In the genomic region with DNA sequence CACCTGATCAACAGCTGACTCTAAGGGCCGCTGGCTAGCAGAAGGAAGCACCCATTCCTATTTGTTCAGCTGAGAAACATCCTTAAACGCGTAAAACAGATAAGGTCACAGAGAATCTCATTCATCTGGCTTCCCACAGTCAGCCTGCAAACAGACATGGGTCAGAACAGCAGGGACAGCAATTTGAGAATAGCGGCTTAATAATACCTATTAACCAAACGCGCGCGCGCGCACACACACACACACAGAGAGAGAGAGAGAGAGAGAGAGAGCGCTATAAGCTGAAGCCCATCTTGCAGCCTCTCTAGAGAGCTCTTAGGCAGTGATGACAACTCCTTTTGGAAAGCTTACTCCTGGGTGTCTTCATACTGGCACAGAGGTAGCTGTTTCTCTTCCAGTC, we compare ENCODE assay signal across 24 cellular contexts. TPM values are rescaled to one million over a fixed set of nuclear protein-coding genes. Genes with fewer than 3 reads are reported as not detected.
"Had no signal": no experiment of that assay in that cellular context is flagged by ENCODE, and none has a peak within 500 bp of the region (broad histone marks: within the 10 kb centered on the region; RNA-seq: fewer than 3 reads in every experiment).

No MANE protein-coding gene starts in this region.

- H3K4me2 ChIP-seq: smooth muscle cell had no signal

- H3K4me3 ChIP-seq: breast epithelium, heart right ventricle, left ventricle myocardium inferior, lung, ovary, right atrium auricular region, smooth muscle cell, stomach, thyroid gland, upper lobe of right lung had no signal

- H3K9me3 ChIP-seq: neutrophil, ovary, right atrium auricular region, thyroid gland, upper lobe of right lung had no signal

- H3K4me1 ChIP-seq: breast epithelium, foreskin keratinocyte, heart right ventricle, left ventricle myocardium inferior, right atrium auricular region, stomach, thyroid gland, upper lobe of right lung had no signal

- DNase-seq: activated CD4-positive, alpha-beta T cell treated with anti-CD3 and anti-CD28 coated beads for 4 hours; activated CD4-positive, alpha-beta T cell treated with anti-CD3 and anti-CD28 coated beads, Interleukin-2, amount 50 U/mL, for 4 hours; activated naive CD4-positive, alpha-beta T cell; activated T-cell treated with anti-CD3 and anti-CD28 coated beads for 4 hours; activated T-cell treated with anti-CD3 and anti-CD28 coated beads, Interleukin-2, amount 50 U/mL, for 72 hours; central memory CD4-positive, alpha-beta T cell; foreskin keratinocyte; heart right ventricle; left ventricle myocardium inferior; ovary; stimulated activated CD4-positive, alpha-beta T cell treated with anti-CD3 and anti-CD28 coated beads, Interleukin-15, amount 100 ng/mL, for 24 hours; stimulated activated CD4-positive, alpha-beta T cell treated with anti-CD3 and anti-CD28 coated beads, Interleukin-2, amount 100 ng/mL, for 24 hours; stimulated activated naive B cell treated with anti-CD40 and anti-IgM and Interleukin-4, amounts not matched to agents 10 μg/mL and 1 μg/mL and 100 μg/mL, for 72 hours; stomach; thyroid gland; upper lobe of right lung had no signal

- H3K27me3 ChIP-seq: breast epithelium, foreskin keratinocyte, neutrophil, ovary, right atrium auricular region, stomach, thyroid gland, upper lobe of right lung had no signal

- H3K36me3 ChIP-seq: breast epithelium, heart right ventricle, left ventricle myocardium inferior, neutrophil, ovary, right atrium auricular region, stomach, thyroid gland, upper lobe of right lung had no signal

- H3K27ac ChIP-seq: breast epithelium, foreskin keratinocyte, heart right ventricle, left ventricle myocardium inferior, neutrophil, ovary, right atrium auricular region, stomach, thyroid gland, upper lobe of right lung had no signal

RNA-seq across cellular contexts. Expression of gene TMEM132D, which starts 26.4 kb away (rescaled TPM):
- total RNA-seq: activated naive CD4-positive, alpha-beta T cell treated with anti-CD3 and anti-CD28 coated beads, Interleukin-2, amount 50 U/mL, for 72 hours; activated T-cell treated with anti-CD3 and anti-CD28 coated beads, Interleukin-2, amount 50 U/mL, for 72 hours; breast epithelium; esophagus mucosa; foreskin keratinocyte; heart right ventricle; left ventricle myocardium inferior; mucosa of gallbladder; ovary; right atrium auricular region; smooth muscle cell; thyroid gland had no signal
- polyA plus RNA-seq: foreskin keratinocyte, heart right ventricle, smooth muscle cell, stomach had no signal
